Comparison of ENCODE assay signal across 1 cellular context in genomic region chr6:84411060-84411629, GRCh38.
A peak's percentile ranks its signal among the peaks of the same experiment; 100 is the strongest.
TF ChIP-seq lines count a peak whose summit lies in the region.

No MANE protein-coding gene starts in this region.

TF ChIP-seq in GM12878, 131 proteins besides CTCF, POLR2A, EP300 and RAD21 (continued from another document):
- no peak for TF ChIP-seq TCF12 (IDR thresholded peaks at IDR 0.05; ENCODE audit: low read depth, low read length)
- TF ChIP-seq SMAD1 (IDR thresholded peaks at IDR 0.05; ENCODE audit: low read depth, partially characterized antibody), result peak; percentile 77
- TF ChIP-seq POU2F2 (IDR thresholded peaks at IDR 0.05; ENCODE audit: borderline replicate concordance, low read depth, low read length), result no peak
- TF ChIP-seq RB1 (IDR thresholded peaks at IDR 0.05; ENCODE audit: borderline replicate concordance), result no peak
- no peak for TF ChIP-seq EGR1 (IDR thresholded peaks at IDR 0.05; ENCODE audit: borderline replicate concordance in 1 of 2, low read depth in 2 of 2, low read length in 2 of 2)
- TF ChIP-seq IKZF1 (conservative IDR thresholded peaks at IDR 0.05), result peak; percentile 95
- no peak for TF ChIP-seq NFXL1 (IDR thresholded peaks at IDR 0.05; ENCODE audit: borderline replicate concordance)
- TF ChIP-seq BACH1 (IDR thresholded peaks at IDR 0.05; ENCODE audit: borderline replicate concordance), result peak; percentile 88; the same call in 1 of the 2 replicates
- TF ChIP-seq HSF1 (IDR thresholded peaks at IDR 0.05; ENCODE audit: low read depth, low read length), result no peak
- peak; percentile 88 for TF ChIP-seq ATF7 (IDR thresholded peaks at IDR 0.05; ENCODE audit: low read depth)
- no peak for TF ChIP-seq KLF5 (IDR thresholded peaks at IDR 0.05; ENCODE audit: partially characterized antibody)
- no peak for TF ChIP-seq HDGF (IDR thresholded peaks at IDR 0.05)
- no peak for TF ChIP-seq EED (IDR thresholded peaks at IDR 0.05; ENCODE audit: low read depth)
- no peak for TF ChIP-seq BRCA1 (IDR thresholded peaks at IDR 0.05; ENCODE audit: low read depth, low read length)
TF ChIP-seq in GM12878: peak in this region for 24.
